In genomic region chr12:122834921-122835692, GRCh38 we compare ENCODE assay signal across 8 cellular contexts. TPM values are rescaled to one million over a fixed set of nuclear protein-coding genes. Genes with fewer than 3 reads are reported as not detected.
DNase-seq lines count a peak whose midpoint lies in the region; ATAC-seq lines count a peak whose summit lies in the region.

A gene with protein sequence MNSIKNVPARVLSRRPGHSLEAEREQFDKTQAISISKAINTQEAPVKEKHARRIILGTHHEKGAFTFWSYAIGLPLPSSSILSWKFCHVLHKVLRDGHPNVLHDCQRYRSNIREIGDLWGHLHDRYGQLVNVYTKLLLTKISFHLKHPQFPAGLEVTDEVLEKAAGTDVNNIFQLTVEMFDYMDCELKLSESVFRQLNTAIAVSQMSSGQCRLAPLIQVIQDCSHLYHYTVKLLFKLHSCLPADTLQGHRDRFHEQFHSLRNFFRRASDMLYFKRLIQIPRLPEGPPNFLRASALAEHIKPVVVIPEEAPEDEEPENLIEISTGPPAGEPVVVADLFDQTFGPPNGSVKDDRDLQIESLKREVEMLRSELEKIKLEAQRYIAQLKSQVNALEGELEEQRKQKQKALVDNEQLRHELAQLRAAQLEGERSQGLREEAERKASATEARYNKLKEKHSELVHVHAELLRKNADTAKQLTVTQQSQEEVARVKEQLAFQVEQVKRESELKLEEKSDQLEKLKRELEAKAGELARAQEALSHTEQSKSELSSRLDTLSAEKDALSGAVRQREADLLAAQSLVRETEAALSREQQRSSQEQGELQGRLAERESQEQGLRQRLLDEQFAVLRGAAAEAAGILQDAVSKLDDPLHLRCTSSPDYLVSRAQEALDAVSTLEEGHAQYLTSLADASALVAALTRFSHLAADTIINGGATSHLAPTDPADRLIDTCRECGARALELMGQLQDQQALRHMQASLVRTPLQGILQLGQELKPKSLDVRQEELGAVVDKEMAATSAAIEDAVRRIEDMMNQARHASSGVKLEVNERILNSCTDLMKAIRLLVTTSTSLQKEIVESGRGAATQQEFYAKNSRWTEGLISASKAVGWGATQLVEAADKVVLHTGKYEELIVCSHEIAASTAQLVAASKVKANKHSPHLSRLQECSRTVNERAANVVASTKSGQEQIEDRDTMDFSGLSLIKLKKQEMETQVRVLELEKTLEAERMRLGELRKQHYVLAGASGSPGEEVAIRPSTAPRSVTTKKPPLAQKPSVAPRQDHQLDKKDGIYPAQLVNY (plus strand): TSS chr12:122835457. CDS start chr12:122835551, 94 bp downstream.

- peak within 1 kb of the TSS; percentile 87 for H3K27ac Mint-ChIP-seq in activated T-cell treated with anti-CD3 and anti-CD28 coated beads, Interleukin-2, amount 50 U/mL, for 24 hours
- H3K27ac Mint-ChIP-seq in naive thymus-derived CD8-positive, alpha-beta T cell, result peak within 1 kb of the TSS; percentile 91 to 98 (median 98)
- H3K27ac Mint-ChIP-seq in stimulated activated naive CD8-positive, alpha-beta T cell treated with anti-CD3 and anti-CD28 coated beads, Interleukin-15, Interleukin-2, amounts not matched to agents 100 ng/mL and 50 ng/mL, for 24 hours, result peak within 1 kb of the TSS; percentile 89

- peaks cover 11% of the 10 kb centered on the region for H3K36me3 Mint-ChIP-seq in activated T-cell treated with anti-CD3 and anti-CD28 coated beads, Interleukin-2, amount 50 U/mL, for 24 hours (ENCODE audit: low read depth)
- H3K36me3 Mint-ChIP-seq in naive thymus-derived CD8-positive, alpha-beta T cell, result peaks cover 0 to 7% (median 0%) of the 10 kb centered on the region in 3 donors
- H3K36me3 Mint-ChIP-seq in stimulated activated naive CD8-positive, alpha-beta T cell treated with anti-CD3 and anti-CD28 coated beads, Interleukin-15, Interleukin-2, amounts not matched to agents 100 ng/mL and 50 ng/mL, for 24 hours (ENCODE audit: low read depth), result peaks cover 4% of the 10 kb centered on the region

- DNase-seq in NCI-H2171 (lab: John Stamatoyannopoulos, UW) (peak; percentile 42), NCI-H2171 treated with DMSO at 0.1 percent for 48 hours (lab: John Stamatoyannopoulos, UW) (no peak), NCI-H1105 treated with DMSO at 0.1 percent for 48 hours (lab: John Stamatoyannopoulos, UW) (peak; percentile 23), MV-4-11 (lab: John Stamatoyannopoulos, UW) (no peak)
- DNase-seq in activated T-cell treated with anti-CD3 and anti-CD28 coated beads, Interleukin-2, amount 50 U/mL, for 24 hours, result peak; percentile 81
- peak; percentile 39 to 76 (median 58) for DNase-seq in naive thymus-derived CD8-positive, alpha-beta T cell

- no peaks in the 10 kb centered on the region for H3K27me3 Mint-ChIP-seq in activated T-cell treated with anti-CD3 and anti-CD28 coated beads, Interleukin-2, amount 50 U/mL, for 24 hours
- no peaks in the 10 kb centered on the region for H3K27me3 Mint-ChIP-seq in naive thymus-derived CD8-positive, alpha-beta T cell
- H3K27me3 Mint-ChIP-seq in stimulated activated naive CD8-positive, alpha-beta T cell treated with anti-CD3 and anti-CD28 coated beads, Interleukin-15, Interleukin-2, amounts not matched to agents 100 ng/mL and 50 ng/mL, for 24 hours, result peaks cover 8% of the 10 kb centered on the region

- peaks cover 43% of the 10 kb centered on the region for H3K4me1 Mint-ChIP-seq in activated T-cell treated with anti-CD3 and anti-CD28 coated beads, Interleukin-2, amount 50 U/mL, for 24 hours (ENCODE audit: low read depth)
- peaks cover 24 to 50% (median 45%) of the 10 kb centered on the region in 4 donors for H3K4me1 Mint-ChIP-seq in naive thymus-derived CD8-positive, alpha-beta T cell
- peaks cover 41% of the 10 kb centered on the region for H3K4me1 Mint-ChIP-seq in stimulated activated naive CD8-positive, alpha-beta T cell treated with anti-CD3 and anti-CD28 coated beads, Interleukin-15, Interleukin-2, amounts not matched to agents 100 ng/mL and 50 ng/mL, for 24 hours (ENCODE audit: low read depth)

- H3K9me3 Mint-ChIP-seq in activated T-cell treated with anti-CD3 and anti-CD28 coated beads, Interleukin-2, amount 50 U/mL, for 24 hours, result no peaks in the 10 kb centered on the region
- H3K9me3 Mint-ChIP-seq in naive thymus-derived CD8-positive, alpha-beta T cell, result no peaks in the 10 kb centered on the region
- H3K9me3 Mint-ChIP-seq in stimulated activated naive CD8-positive, alpha-beta T cell treated with anti-CD3 and anti-CD28 coated beads, Interleukin-15, Interleukin-2, amounts not matched to agents 100 ng/mL and 50 ng/mL, for 24 hours, result no peaks in the 10 kb centered on the region

- POLR2A ChIA-PET in naive thymus-derived CD8-positive, alpha-beta T cell (lab: Charles Lee), result interaction anchor here (0.5 to 2.7 kb wide), 21 partner anchors 7 to 402 kb away, joined by 3 to 18 read pairs (median 5); partner anchors contain the start of genes ABCB9, CCDC62, DENR and MPHOSPH9

- peak; percentile 55 for ATAC-seq in esophagus mucosa
- peak; percentile 43 to 44 for ATAC-seq in naive thymus-derived CD8-positive, alpha-beta T cell

- peak within 1 kb of the TSS; percentile 85 for H3K4me3 Mint-ChIP-seq in activated T-cell treated with anti-CD3 and anti-CD28 coated beads, Interleukin-2, amount 50 U/mL, for 24 hours
- peak within 1 kb of the TSS; percentile 94 to 99 (median 97) for H3K4me3 Mint-ChIP-seq in naive thymus-derived CD8-positive, alpha-beta T cell
- peak within 1 kb of the TSS; percentile 94 for H3K4me3 Mint-ChIP-seq in stimulated activated naive CD8-positive, alpha-beta T cell treated with anti-CD3 and anti-CD28 coated beads, Interleukin-15, Interleukin-2, amounts not matched to agents 100 ng/mL and 50 ng/mL, for 24 hours

RNA-seq across cellular contexts. Expression of the gene that starts here (rescaled TPM):
- total RNA-seq in esophagus mucosa, result 26.4 TPM
- 100 to 1,000 TPM; 142 to 144 TPM for total RNA-seq in naive thymus-derived CD8-positive, alpha-beta T cell
- 10 to 100 TPM in 2 of 3 donors, 1 to 10 TPM in 1; 4.7 to 16.7 (median 12.9) TPM for polyA plus RNA-seq in naive thymus-derived CD8-positive, alpha-beta T cell

Comparison
In these comparisons a context has a peak if more than half of its experiments do, and no peak if none do; other contexts are left out.
1. DNase-seq: peak in NCI-H2171 (single experiment), NCI-H1105 treated with DMSO at 0.1 percent for 48 hours (single experiment), activated T-cell treated with anti-CD3 and anti-CD28 coated beads, Interleukin-2, amount 50 U/mL, for 24 hours (single experiment) and naive thymus-derived CD8-positive, alpha-beta T cell (10 of 10); none in NCI-H2171 treated with DMSO at 0.1 percent for 48 hours (single experiment) and MV-4-11 (single experiment).
2. Peak in every context shown above with its lines, with median percentiles within 50 percentile points of each other: H3K27ac Mint-ChIP-seq and H3K4me3 Mint-ChIP-seq.